10 cellular contexts compared by ENCODE assay signal in genomic region chr10:103911021-103911459, GRCh38. TPM values are rescaled to one million over a fixed set of nuclear protein-coding genes. Genes with fewer than 3 reads are reported as not detected.
DNase-seq lines count a peak whose midpoint lies in the region; ATAC-seq and TF ChIP-seq lines count a peak whose summit lies in the region.
"Had no signal": no experiment of that assay in that cellular context is flagged by ENCODE, and none has a peak within 500 bp of the region (broad histone marks: within the 10 kb centered on the region; RNA-seq: fewer than 3 reads in every experiment).

No MANE protein-coding gene starts in this region.

- CTCF ChIA-PET in A673 (lab: Charles Lee): no interaction called here

- no peak overlapping the region for H3K4me3 ChIP-seq in RWPE2 (ENCODE audit: severe bottlenecking)
- H3K4me3 ChIP-seq in foreskin fibroblast (ENCODE audit: low read depth in 1 of 2, low read length in 2 of 2): no peak overlapping the region
- no peak overlapping the region for H3K4me3 ChIP-seq in A673 (ENCODE audit: low read depth, low read length, poor library complexity, severe bottlenecking)

- DNase-seq in RWPE2 (ENCODE audit: low spot score): no peak
- no peak for DNase-seq in activated naive CD8-positive, alpha-beta T cell treated with anti-CD3 and anti-CD28 coated beads, Interleukin-2, amount 50 U/mL, for 24 hours
- peak; percentile 10 for DNase-seq in stimulated activated CD4-positive, alpha-beta T cell treated with anti-CD3 and anti-CD28 coated beads, Interleukin-1b, Interleukin-23, amount 100 ng/mL, for 48 hours
- DNase-seq in foreskin fibroblast: no peak
- no peak for DNase-seq in A673 (ENCODE audit: low spot score)
- no peak for DNase-seq in cerebellum (ENCODE audit: low spot score)
- DNase-seq: NCI-H524 had no signal

- TF ChIP-seq CTCF in RWPE2 (IDR thresholded peaks at IDR 0.05; ENCODE audit: poor library complexity, severe bottlenecking) (no peak), foreskin fibroblast (IDR thresholded peaks at IDR 0.05; ENCODE audit: low read depth, low read length) (no peak), A673 (conservative IDR thresholded peaks at IDR 0.05; ENCODE audit: low read depth, low read length) (no peak)

- intact Hi-C loops in A673 (cut with micrococcal nuclease; ENCODE audit: unreplicated experiment): no loop called here

- H3K27ac ChIP-seq in RWPE2 (ENCODE audit: poor library complexity, severe bottlenecking) (peak overlapping the region; percentile 100), A673 (ENCODE audit: low read depth, low read length, poor library complexity, severe bottlenecking) (no peak overlapping the region)

- BruUV-seq in A673 (replicated peaks; lab: Mats Ljungman, UMichigan): no TSS peak

- H3K27ac Mint-ChIP-seq in activated naive CD8-positive, alpha-beta T cell treated with anti-CD3 and anti-CD28 coated beads, Interleukin-2, amount 50 U/mL, for 24 hours: peak overlapping the region; percentile 95
- H3K27ac Mint-ChIP-seq: nephron had no signal

- peaks cover 9% of the 10 kb centered on the region for H3K9me3 Mint-ChIP-seq in activated naive CD8-positive, alpha-beta T cell treated with anti-CD3 and anti-CD28 coated beads, Interleukin-2, amount 50 U/mL, for 24 hours
- H3K9me3 Mint-ChIP-seq: nephron had no signal

- H3K27me3 Mint-ChIP-seq in activated naive CD8-positive, alpha-beta T cell treated with anti-CD3 and anti-CD28 coated beads, Interleukin-2, amount 50 U/mL, for 24 hours: no peaks in the 10 kb centered on the region

- H3K9me3 ChIP-seq in RWPE2 (ENCODE audit: severe bottlenecking) (peaks cover 3% of the 10 kb centered on the region), A673 (ENCODE audit: low read depth, low read length, poor library complexity, severe bottlenecking) (peaks cover 5% of the 10 kb centered on the region)

- peak; percentile 24 for ATAC-seq in GM18868 (IDR thresholded peaks at IDR 0.05; ENCODE audit: unreplicated experiment)
- ATAC-seq in RWPE2 (ENCODE audit: low read depth): no peak
- peak; percentile 16 for ATAC-seq in activated naive CD8-positive, alpha-beta T cell treated with anti-CD3 and anti-CD28 coated beads, Interleukin-2, amount 50 U/mL, for 24 hours
- no peak for ATAC-seq in HG02885 (IDR thresholded peaks at IDR 0.05; ENCODE audit: poor library complexity, unreplicated experiment)

- peaks cover 83% of the 10 kb centered on the region for H3K4me1 Mint-ChIP-seq in activated naive CD8-positive, alpha-beta T cell treated with anti-CD3 and anti-CD28 coated beads, Interleukin-2, amount 50 U/mL, for 24 hours

- no peaks in the 10 kb centered on the region for H3K27me3 ChIP-seq in RWPE2 (ENCODE audit: insufficient read depth, poor library complexity, severe bottlenecking)
- no peaks in the 10 kb centered on the region for H3K27me3 ChIP-seq in A673 (replicated peaks; ENCODE audit: insufficient read depth, low read depth, low read length, poor library complexity)

- H3K36me3 Mint-ChIP-seq in activated naive CD8-positive, alpha-beta T cell treated with anti-CD3 and anti-CD28 coated beads, Interleukin-2, amount 50 U/mL, for 24 hours (ENCODE audit: low read depth): peaks cover 20% of the 10 kb centered on the region

- H3K36me3 ChIP-seq in RWPE2 (ENCODE audit: low read depth): peaks cover 40% of the 10 kb centered on the region
- H3K36me3 ChIP-seq in A673 (ENCODE audit: insufficient read depth, low read length, poor library complexity, severe bottlenecking): no peaks in the 10 kb centered on the region

- peak overlapping the region; percentile 68 for H3K4me3 Mint-ChIP-seq in activated naive CD8-positive, alpha-beta T cell treated with anti-CD3 and anti-CD28 coated beads, Interleukin-2, amount 50 U/mL, for 24 hours
- H3K4me3 Mint-ChIP-seq: nephron had no signal

- peaks cover 41% of the 10 kb centered on the region for H3K4me1 ChIP-seq in RWPE2 (ENCODE audit: insufficient read depth, poor library complexity, severe bottlenecking)
- peaks cover 26% of the 10 kb centered on the region for H3K4me1 ChIP-seq in A673 (ENCODE audit: insufficient read depth, low read length, poor library complexity, severe bottlenecking)

- POLR2A ChIA-PET in A673 (lab: Charles Lee; ENCODE audit: low non-redundant PET): no interaction called here

RNA-seq across cellular contexts. Expression of gene STN1, which starts 6.9 kb away (rescaled TPM):
- total RNA-seq in A673 (2021) (14.3 and 16.5 TPM in 2 replicates), cerebellum (7.7 TPM)

RNA-seq across cellular contexts. Expression of gene SH3PXD2A, which starts 55.7 kb away (rescaled TPM):
- total RNA-seq in A673 (2021) (54.9 and 57.1 TPM in 2 replicates), cerebellum (13.3 TPM)

RNA-seq across cellular contexts. Expression of gene SLK, which starts 55.9 kb away (rescaled TPM):
- total RNA-seq in A673 (2021): 39.1 and 41.0 TPM in 2 replicates
- 38.9 TPM for total RNA-seq in cerebellum

Comparison
In these comparisons a context has a peak if more than half of its experiments do, and no peak if none do; other contexts are left out.
1. ATAC-seq: peak in GM18868 (single experiment) and activated naive CD8-positive, alpha-beta T cell treated with anti-CD3 and anti-CD28 coated beads, Interleukin-2, amount 50 U/mL, for 24 hours (single experiment); none in RWPE2 (single experiment) and HG02885 (single experiment).